Comparison of ENCODE assay signal across 2 cellular contexts in genomic region chr1:70586046-70586445, GRCh38.
TF ChIP-seq lines count a peak whose summit lies in the region.

No MANE protein-coding gene starts in this region.

TF ChIP-seq in GM23338, 12 proteins besides CTCF, POLR2A, EP300 and RAD21:
- TF ChIP-seq EZH2 (IDR thresholded peaks at IDR 0.05; ENCODE audit: low read depth, unreplicated experiment) (no peak), NANOG (IDR thresholded peaks at IDR 0.05; ENCODE audit: borderline replicate concordance) (no peak), POLR2AphosphoS5 (IDR thresholded peaks at IDR 0.05; ENCODE audit: low read depth) (no peak), ZNF114 (CRISPR knock-in tag; IDR thresholded peaks at IDR 0.05) (no peak), CREB1 (CRISPR knock-in tag; IDR thresholded peaks at IDR 0.05; ENCODE audit: low read depth) (peak; percentile 38)

TF ChIP-seq in H1, 55 proteins besides CTCF, POLR2A, EP300 and RAD21:
- TF ChIP-seq MAFK (IDR thresholded peaks at IDR 0.05; ENCODE audit: low read depth, low read length) (no peak), CBX8 (IDR thresholded peaks at IDR 0.05; ENCODE audit: borderline replicate concordance, low read depth, low read length) (no peak), EGR1 (IDR thresholded peaks at IDR 0.05; ENCODE audit: borderline replicate concordance, low read depth, low read length) (no peak), BCL11A (IDR thresholded peaks at IDR 0.05; ENCODE audit: low read depth in 2 of 2, low read length in 2 of 2) (no peak), TAF7 (optimal IDR thresholded peaks at IDR 0.05; ENCODE audit: borderline replicate concordance, low read depth, low read length) (no peak), USF2 (IDR thresholded peaks at IDR 0.05; ENCODE audit: low read length) (no peak), JUN (IDR thresholded peaks at IDR 0.05; ENCODE audit: low read depth, low read length) (no peak), SP2 (IDR thresholded peaks at IDR 0.05; ENCODE audit: low read length) (no peak), POLR2AphosphoS5 (IDR thresholded peaks at IDR 0.05; ENCODE audit: low read depth, low read length) (no peak), SP4 (IDR thresholded peaks at IDR 0.05; ENCODE audit: low read length) (no peak), TBP (IDR thresholded peaks at IDR 0.05; ENCODE audit: low read depth, low read length) (no peak), EZH2 (IDR thresholded peaks at IDR 0.05; ENCODE audit: low read depth, low read length, severe bottlenecking) (no peak), HDAC6 (IDR thresholded peaks at IDR 0.05; ENCODE audit: low read depth, low read length) (no peak), SIN3A (conservative IDR thresholded peaks at IDR 0.05 in 1 of 2, IDR thresholded peaks at IDR 0.05 in 1 of 2; ENCODE audit: low read depth in 1 of 2, low read length in 2 of 2) (no peak), CHD2 (IDR thresholded peaks at IDR 0.05; ENCODE audit: low read length) (no peak), CHD1 (IDR thresholded peaks at IDR 0.05; ENCODE audit: low read depth, low read length) (no peak), GTF2F1 (IDR thresholded peaks at IDR 0.05; ENCODE audit: borderline replicate concordance, low read depth, low read length) (no peak), CBX5 (IDR thresholded peaks at IDR 0.05; ENCODE audit: low read depth, low read length) (no peak)
- TF ChIP-seq, protein P1, sequence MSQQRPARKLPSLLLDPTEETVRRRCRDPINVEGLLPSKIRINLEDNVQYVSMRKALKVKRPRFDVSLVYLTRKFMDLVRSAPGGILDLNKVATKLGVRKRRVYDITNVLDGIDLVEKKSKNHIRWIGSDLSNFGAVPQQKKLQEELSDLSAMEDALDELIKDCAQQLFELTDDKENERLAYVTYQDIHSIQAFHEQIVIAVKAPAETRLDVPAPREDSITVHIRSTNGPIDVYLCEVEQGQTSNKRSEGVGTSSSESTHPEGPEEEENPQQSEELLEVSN (IDR thresholded peaks at IDR 0.05), result no peak
